ENCODE assay signal across 1 cellular context in genomic region chr19:55640043-55640576, GRCh38.
TF ChIP-seq lines count a peak whose summit lies in the region.

No MANE protein-coding gene starts in this region.

TF ChIP-seq in K562, 482 proteins besides CTCF, POLR2A, EP300 and RAD21 (continued from another document):
- peak; percentile 85 for TF ChIP-seq ATF2 (CRISPR knock-in tag; IDR thresholded peaks at IDR 0.05)
- no peak for TF ChIP-seq HLTF (IDR thresholded peaks at IDR 0.05)
- no peak for TF ChIP-seq NCOA6 (IDR thresholded peaks at IDR 0.05)
- TF ChIP-seq ERF (CRISPR knock-in tag; IDR thresholded peaks at IDR 0.05): peak; percentile 88
- no peak for TF ChIP-seq ZBTB8A (IDR thresholded peaks at IDR 0.05; ENCODE audit: partially characterized antibody)
- TF ChIP-seq HDGF (IDR thresholded peaks at IDR 0.05): no peak
- no peak for TF ChIP-seq NCOR1 (IDR thresholded peaks at IDR 0.05)
- TF ChIP-seq CAMTA2 (CRISPR knock-in tag; conservative IDR thresholded peaks at IDR 0.05): no peak
- TF ChIP-seq ZBTB34 (CRISPR knock-in tag; IDR thresholded peaks at IDR 0.05): 0 out of 2 replicates have a peak, but pooled peaks have one; percentile 7
- no peak for TF ChIP-seq U2AF2 (optimal IDR thresholded peaks at IDR 0.05; ENCODE audit: low read depth, low read length)
- TF ChIP-seq GABPA (tag; conservative IDR thresholded peaks at IDR 0.05; ENCODE audit: low read depth): no peak
- TF ChIP-seq HSF4 (CRISPR knock-in tag; IDR thresholded peaks at IDR 0.05; ENCODE audit: borderline replicate concordance): no peak; the same call in 1 of the 2 replicates
- no peak for TF ChIP-seq RUNX1 (IDR thresholded peaks at IDR 0.05; ENCODE audit: low read depth)
- no peak for TF ChIP-seq E2F8 (IDR thresholded peaks at IDR 0.05; ENCODE audit: low read depth, partially characterized antibody)
- peak; percentile 71 for TF ChIP-seq USF2 (CRISPR knock-in tag; IDR thresholded peaks at IDR 0.05)
- TF ChIP-seq TCF3 (CRISPR knock-in tag; IDR thresholded peaks at IDR 0.05): peak; percentile 42; the same call in 1 of the 2 replicates
- TF ChIP-seq ZNF197 (CRISPR knock-in tag; IDR thresholded peaks at IDR 0.05; ENCODE audit: low read depth): no peak
- TF ChIP-seq GATA2 (CRISPR knock-in tag; IDR thresholded peaks at IDR 0.05): no peak
- no peak for TF ChIP-seq ZNF395 (CRISPR knock-in tag; IDR thresholded peaks at IDR 0.05)
- TF ChIP-seq HMGN3 (IDR thresholded peaks at IDR 0.05; ENCODE audit: borderline replicate concordance, extremely low read depth, insufficient read length, low read depth, low read length): peak; percentile 54
- TF ChIP-seq ETS1 (conservative IDR thresholded peaks at IDR 0.05; ENCODE audit: control insufficient read depth, low read depth, low read length): peak; percentile 49; the same call in 1 of the 2 replicates
- TF ChIP-seq CTCFL (IDR thresholded peaks at IDR 0.05; ENCODE audit: borderline replicate concordance, insufficient read depth, low read depth, low read length, poor library complexity, severe bottlenecking): peak; percentile 69
- TF ChIP-seq CCAR2 (IDR thresholded peaks at IDR 0.05; ENCODE audit: low read depth, low read length): no peak
- peak; percentile 46; the same call in 1 of the 2 replicates for TF ChIP-seq KLF6 (CRISPR knock-in tag; IDR thresholded peaks at IDR 0.05; ENCODE audit: borderline replicate concordance)
- no peak for TF ChIP-seq PYGO2 (tag; IDR thresholded peaks at IDR 0.05)
- TF ChIP-seq ZFX (CRISPR knock-in tag; IDR thresholded peaks at IDR 0.05): peak; percentile 93
- no peak for TF ChIP-seq HMG20B (CRISPR knock-in tag; IDR thresholded peaks at IDR 0.05)
- no peak for TF ChIP-seq FOXM1 (IDR thresholded peaks at IDR 0.05; ENCODE audit: low read depth)
- TF ChIP-seq FOXM1 (CRISPR knock-in tag; IDR thresholded peaks at IDR 0.05; ENCODE audit: low read depth): peak; percentile 92
- TF ChIP-seq ZNF41 (CRISPR knock-in tag; conservative IDR thresholded peaks at IDR 0.05): no peak
- no peak for TF ChIP-seq ADNP (tag; IDR thresholded peaks at IDR 0.05)
- no peak for TF ChIP-seq TRIM24 (IDR thresholded peaks at IDR 0.05)
- TF ChIP-seq MAZ (CRISPR knock-in tag; conservative IDR thresholded peaks at IDR 0.05 in 1 of 2, IDR thresholded peaks at IDR 0.05 in 1 of 2): peak; percentile 62 to 76
- no peak for TF ChIP-seq HMBOX1 (IDR thresholded peaks at IDR 0.05)
- TF ChIP-seq THAP7 (CRISPR knock-in tag; IDR thresholded peaks at IDR 0.05): no peak
- TF ChIP-seq JUND (IDR thresholded peaks at IDR 0.05; ENCODE audit: borderline replicate concordance, low read depth, low read length): 0 out of 2 replicates have a peak, but pooled peaks have one; percentile 23
- 0 out of 3 replicates have a peak, but pooled peaks have one; percentile 25 for TF ChIP-seq JUND (tag; IDR thresholded peaks at IDR 0.05; ENCODE audit: borderline replicate concordance, low read depth, low read length)
- peak; percentile 99 for TF ChIP-seq FOXP4 (CRISPR knock-in tag; IDR thresholded peaks at IDR 0.05; ENCODE audit: borderline replicate concordance)
- TF ChIP-seq ZNF239 (CRISPR knock-in tag; IDR thresholded peaks at IDR 0.05): no peak
- TF ChIP-seq CTBP1 (IDR thresholded peaks at IDR 0.05; ENCODE audit: borderline replicate concordance): peak; percentile 47; the same call in 1 of the 2 replicates
- 0 out of 2 replicates have a peak, but pooled peaks have one; percentile 14 for TF ChIP-seq ZNF589 (CRISPR knock-in tag; IDR thresholded peaks at IDR 0.05; ENCODE audit: low read depth)
- TF ChIP-seq NCOA4 (IDR thresholded peaks at IDR 0.05; ENCODE audit: partially characterized antibody): no peak
- TF ChIP-seq HBP1 (CRISPR knock-in tag; IDR thresholded peaks at IDR 0.05): no peak
- no peak for TF ChIP-seq ILK (tag; IDR thresholded peaks at IDR 0.05; ENCODE audit: borderline replicate concordance, low read depth)
- no peak for TF ChIP-seq SMAD2 (IDR thresholded peaks at IDR 0.05; ENCODE audit: low read depth, low read length)
- TF ChIP-seq ZKSCAN1 (IDR thresholded peaks at IDR 0.05; ENCODE audit: low read depth, low read length): no peak
- TF ChIP-seq ATF7 (IDR thresholded peaks at IDR 0.05): peak; percentile 25; the same call in 1 of the 2 replicates
